ENCODE assay signal across 11 cellular contexts in the genomic region with DNA sequence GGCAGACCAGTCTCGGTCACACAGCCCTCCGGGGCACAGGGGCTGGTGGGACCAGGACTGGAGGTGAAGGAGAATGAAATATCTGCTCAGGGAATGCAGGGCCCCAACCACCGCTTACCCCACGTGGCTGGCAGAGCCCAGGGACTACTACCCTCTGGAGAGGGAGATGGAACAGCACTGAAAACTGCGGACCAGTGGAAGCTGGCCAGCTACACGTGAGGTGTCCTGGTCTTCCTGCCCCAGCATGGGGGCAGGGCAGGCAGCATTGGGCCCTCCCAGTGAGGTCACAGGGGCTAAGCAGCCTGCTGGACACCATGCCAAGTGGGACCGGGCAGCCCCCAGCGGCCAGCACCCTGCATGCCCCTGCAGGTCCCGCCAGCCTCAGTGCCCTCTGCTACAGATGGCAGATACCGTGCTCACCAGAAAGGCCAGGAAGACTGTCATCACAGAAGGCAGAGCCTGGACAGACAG.
A peak's percentile ranks its signal among the peaks of the same experiment; 100 is the strongest.
DNase-seq lines count a peak whose midpoint lies in the region; ATAC-seq, FAIRE-seq and TF ChIP-seq lines count a peak whose summit lies in the region.
"Had no signal": no experiment of that assay in that cellular context is flagged by ENCODE, and none has a peak within 500 bp of the region (broad histone marks: within the 10 kb centered on the region; RNA-seq: fewer than 3 reads in every experiment).

No MANE protein-coding gene starts in this region.

- intact Hi-C loops in heart left ventricle (cut with DNase I) = loop anchor here in 3 of 10 donors (5.0 to 10.0 kb wide), 3 partner anchors 60 to 168 kb away; no protein-coding TSS in a partner anchor
- intact Hi-C loops in ovary (cut with DNase I) = loop anchor here in 1 of 4 donors (10.0 kb wide), 1 partner anchor 168 kb away; no protein-coding TSS in a partner anchor

- TF ChIP-seq EP300 in A549 (IDR thresholded peaks at IDR 0.05) (no peak), ovary (IDR thresholded peaks at IDR 0.05) (no peak)

- no peaks in the 10 kb centered on the region for H3K27me3 ChIP-seq in heart left ventricle
- H3K27me3 ChIP-seq in ovary = no peaks in the 10 kb centered on the region

- H3K9me3 ChIP-seq in A549 (no peaks in the 10 kb centered on the region), heart left ventricle (no peaks in the 10 kb centered on the region), ovary (no peaks in the 10 kb centered on the region)

- H3K27ac ChIP-seq in A549 (peak overlapping the region in 1 of 2 experiments; percentile 61; a peak in 3 of 6 replicates), heart left ventricle (peak overlapping the region; percentile 31 to 93 (median 64)), ovary (peak overlapping the region; percentile 16 to 47)

- CTCF ChIA-PET in A549 (lab: Yijun Ruan, JAX) = interaction anchor here (1.1 kb wide), 1 partner anchor 38 kb away, joined by 3 read pairs; no protein-coding TSS in a partner anchor

- H3K36me3 ChIP-seq in heart left ventricle = no peaks in the 10 kb centered on the region
- H3K36me3 ChIP-seq in ovary = no peaks in the 10 kb centered on the region

- H3K4me3 ChIP-seq in A549 (no peak overlapping the region), heart left ventricle (no peak overlapping the region), ovary (no peak overlapping the region)

- DNase-seq in A549 (ENCODE audit: low read depth in 1 of 2, low spot score in 1 of 2) = no peak
- DNase-seq in SW480 (ENCODE audit: low spot score) = peak; percentile 33
- DNase-seq in heart left ventricle = peak in 2 of 5 donors; percentile 24 to 61
- DNase-seq in ovary = peak in 1 of 5 donors; percentile 46
- DNase-seq in stimulated activated CD4-positive, alpha-beta T cell treated with anti-CD3 and anti-CD28 coated beads, Interleukin-4, amount 100 ng/mL, for 1 hour = no peak
- no peak for DNase-seq in D721Med (ENCODE audit: insufficient read length, low spot score)
- DNase-seq: NCI-H748 treated with DMSO at 0.1 percent for 48 hours; stimulated activated naive B cell treated with anti-CD40 and anti-IgM and Interleukin-4, amounts not matched to agents 10 μg/mL and 1 μg/mL and 100 μg/mL, for 72 hours; T-helper 2 cell had no signal

- TF ChIP-seq RAD21 in A549 (conservative IDR thresholded peaks at IDR 0.05 in 1 of 2, IDR thresholded peaks at IDR 0.05 in 1 of 2) = no peak

- peaks cover 40% of the 10 kb centered on the region for H3K4me1 ChIP-seq in A549
- H3K4me1 ChIP-seq in heart left ventricle = peaks cover 12 to 84% (median 63%) of the 10 kb centered on the region in 12 donors
- H3K4me1 ChIP-seq in ovary (ENCODE audit: insufficient read depth) = peaks cover 28% of the 10 kb centered on the region

- POLR2A ChIA-PET in A549 (lab: Yijun Ruan, JAX) = interaction anchor here (1.7 kb wide), 1 partner anchor 174 kb away, joined by 7 read pairs; the partner anchor contains the start of gene HDAC4

- TF ChIP-seq CTCF in A549 (IDR thresholded peaks at IDR 0.05) (no peak), heart left ventricle (IDR thresholded peaks at IDR 0.05) (peak in 1 of 12 donors; percentile 1), ovary (IDR thresholded peaks at IDR 0.05) (no peak), D721Med (IDR thresholded peaks at IDR 0.05; ENCODE audit: insufficient read depth, missing control alignments) (no peak)

- no peak for TF ChIP-seq POLR2A in A549 (IDR thresholded peaks at IDR 0.05; ENCODE audit: low read length)
- TF ChIP-seq POLR2A in heart left ventricle (IDR thresholded peaks at IDR 0.05) = no peak
- TF ChIP-seq POLR2A in ovary (IDR thresholded peaks at IDR 0.05) = no peak
- TF ChIP-seq POLR2A in GM18505 (IDR thresholded peaks at IDR 0.05; ENCODE audit: borderline replicate concordance, extremely low read depth, insufficient read depth, insufficient read length) = no peak

- FAIRE-seq in A549 (lab: Jason Lieb, UNC) = no peak
- FAIRE-seq in D721Med (lab: Jason Lieb, UNC) = no peak

- H3K4me2 ChIP-seq in A549 = no peak overlapping the region

- WGBS in A549 (ENCODE audit: missing lambda C conversion rate) = 86% methylated on average over 10 of the region's 10 CpGs
- 58 to 66% (median 58%) methylated on average over 6 to 10 of the region's 10 CpGs for WGBS in heart left ventricle, 4 donors
- 84 to 87% (median 87%) methylated on average over 10 of the region's 10 CpGs for WGBS in ovary, 3 donors

- peak; percentile 20 to 23; a peak in 3 of 6 replicates for ATAC-seq in A549
- ATAC-seq in heart left ventricle = peak; percentile 10 to 42 (median 12)
- no peak for ATAC-seq in GM18909 (IDR thresholded peaks at IDR 0.05; ENCODE audit: poor library complexity, unreplicated experiment)
- ATAC-seq in GM18505 (IDR thresholded peaks at IDR 0.05; ENCODE audit: unreplicated experiment) = no peak
- ATAC-seq: stimulated activated naive B cell treated with anti-CD40 and anti-IgM and Interleukin-4, amounts not matched to agents 10 μg/mL and 1 μg/mL and 100 μg/mL, for 72 hours had no signal

TF ChIP-seq in A549, 52 proteins besides CTCF, POLR2A, EP300 and RAD21:
- no peak for TF ChIP-seq MAFK (IDR thresholded peaks at IDR 0.05; ENCODE audit: partially characterized antibody)
- no peak for TF ChIP-seq MYC (IDR thresholded peaks at IDR 0.05; ENCODE audit: borderline replicate concordance, low read length)
- TF ChIP-seq PHF8 (IDR thresholded peaks at IDR 0.05; ENCODE audit: borderline replicate concordance, low read depth) = no peak
- TF ChIP-seq HOXA7 (CRISPR knock-in tag; IDR thresholded peaks at IDR 0.05) = no peak
- no peak for TF ChIP-seq MAZ (IDR thresholded peaks at IDR 0.05; ENCODE audit: borderline replicate concordance, low read depth, low read length)
- TF ChIP-seq ZNF302 (CRISPR knock-in tag; IDR thresholded peaks at IDR 0.05) = no peak
- TF ChIP-seq POLR2AphosphoS2 (conservative IDR thresholded peaks at IDR 0.05; ENCODE audit: low read length) = no peak
- no peak for TF ChIP-seq HOXB5 (CRISPR knock-in tag; IDR thresholded peaks at IDR 0.05)
- no peak for TF ChIP-seq ZC3H11A (IDR thresholded peaks at IDR 0.05)
- TF ChIP-seq HOXB13 (CRISPR knock-in tag; IDR thresholded peaks at IDR 0.05; ENCODE audit: low read depth) = no peak
- no peak for TF ChIP-seq RARB (CRISPR knock-in tag; IDR thresholded peaks at IDR 0.05)
- no peak for TF ChIP-seq SREBF2 (IDR thresholded peaks at IDR 0.05)
- no peak for TF ChIP-seq SMC3 (IDR thresholded peaks at IDR 0.05)
- no peak for TF ChIP-seq KDM5A (IDR thresholded peaks at IDR 0.05)
- no peak for TF ChIP-seq CHD2 (IDR thresholded peaks at IDR 0.05; ENCODE audit: low read length, partially characterized antibody)
TF ChIP-seq in A549: peak in this region for 0.

Comparison
In these comparisons a context has a peak if more than half of its experiments do, and no peak if none do; other contexts are left out.
1. ATAC-seq: peak in A549 (2 of 2) and heart left ventricle (4 of 4); none in GM18909 (single experiment) and GM18505 (single experiment).